Comparison of ENCODE assay signal across 17 cellular contexts in the genomic region with DNA sequence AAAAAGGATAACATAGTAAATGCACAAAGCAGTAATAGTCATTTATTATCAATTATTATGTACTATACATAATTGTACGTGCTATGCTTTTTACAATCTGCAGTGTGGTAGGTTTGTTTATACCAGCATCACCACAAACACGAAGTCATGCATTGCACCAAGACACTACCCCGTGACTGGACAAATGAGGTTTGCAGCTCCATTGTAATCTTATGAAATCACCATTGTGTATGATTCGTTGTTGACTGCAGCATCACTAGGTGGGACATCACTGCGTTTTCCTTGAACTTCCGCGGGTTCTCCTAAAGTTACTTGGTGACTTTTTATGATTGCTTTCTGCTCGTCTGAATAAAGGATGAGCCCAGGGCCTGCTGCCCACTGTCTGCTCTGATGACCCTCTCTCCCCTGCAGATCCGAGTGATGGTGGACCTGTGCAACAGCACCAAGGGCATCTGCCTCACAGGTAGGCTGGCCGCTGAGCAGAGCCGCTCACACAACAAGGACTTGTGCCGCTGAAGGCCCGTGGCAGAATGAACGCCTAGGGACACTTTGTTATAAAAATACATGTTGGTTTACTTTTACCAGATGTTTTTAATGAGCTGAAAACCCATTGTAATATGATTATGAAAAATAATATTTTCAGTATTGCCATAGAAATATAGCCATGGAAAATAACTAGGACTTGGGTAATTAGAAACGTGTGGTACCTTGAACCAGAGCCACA. TPM values are rescaled to one million over a fixed set of nuclear protein-coding genes. Genes with fewer than 3 reads are reported as not detected.
A peak's percentile ranks its signal among the peaks of the same experiment; 100 is the strongest.
DNase-seq lines count a peak whose midpoint lies in the region; ATAC-seq and TF ChIP-seq lines count a peak whose summit lies in the region.
"Had no signal": no experiment of that assay in that cellular context is flagged by ENCODE, and none has a peak within 500 bp of the region (broad histone marks: within the 10 kb centered on the region; RNA-seq: fewer than 3 reads in every experiment).

No MANE protein-coding gene starts in this region.

- TF ChIP-seq EP300 in suprapubic skin (IDR thresholded peaks at IDR 0.05): no peak

- peak; percentile 92 for DNase-seq in HCEC 1CT
- peak; percentile 34 for DNase-seq in brain microvascular endothelial cell
- peak; percentile 30 for DNase-seq in hepatic stellate cell (ENCODE audit: low spot score)
- DNase-seq in suprapubic skin (ENCODE audit: low spot score in 2 of 2): peak in 1 of 2 donors; percentile 82
- DNase-seq in NCI-H1092 (lab: John Stamatoyannopoulos, UW): no peak
- DNase-seq: activated CD4-positive, CD25-positive, alpha-beta regulatory T cell; CD8-positive, alpha-beta memory T cell; endodermal cell; mucosa of descending colon; NCI-H1694; ovary; RPMI8226; stomach; T-cell had no signal

- H3K9me3 ChIP-seq in suprapubic skin: no peaks in the 10 kb centered on the region
- H3K9me3 ChIP-seq: mucosa of descending colon, ovary, stomach had no signal

- TF ChIP-seq CTCF in brain microvascular endothelial cell (IDR thresholded peaks at IDR 0.05; ENCODE audit: low read depth, low read length, missing control alignments) (no peak), suprapubic skin (IDR thresholded peaks at IDR 0.05) (no peak)

- H3K4me1 ChIP-seq in suprapubic skin: peaks cover 33% of the 10 kb centered on the region

- in situ Hi-C loops in brain microvascular endothelial cell (cut with HindIII; ENCODE audit: low pct_ligation_motif_present, low sequenced_read_pairs): loop anchor here (25.0 kb wide), 1 partner anchor 110 kb away; no protein-coding TSS in a partner anchor

- no peak for TF ChIP-seq POLR2A in suprapubic skin (IDR thresholded peaks at IDR 0.05)

- H3K27me3 ChIP-seq in brain microvascular endothelial cell (replicated peaks) (no peaks in the 10 kb centered on the region), suprapubic skin (no peaks in the 10 kb centered on the region)
- H3K27me3 ChIP-seq: cardiac muscle cell, ovary, stomach had no signal

- WGBS in suprapubic skin: 68% methylated on average over 15 of the region's 15 CpGs

- H3K27ac ChIP-seq in brain microvascular endothelial cell (no peak overlapping the region), suprapubic skin (peak overlapping the region; percentile 88)
- H3K27ac ChIP-seq: cardiac muscle cell, ovary, stomach had no signal

- H3K36me3 ChIP-seq in brain microvascular endothelial cell (replicated peaks): no peaks in the 10 kb centered on the region
- no peaks in the 10 kb centered on the region for H3K36me3 ChIP-seq in suprapubic skin
- H3K36me3 ChIP-seq: cardiac muscle cell, ovary, stomach had no signal

- no peak overlapping the region for H3K4me3 ChIP-seq in brain microvascular endothelial cell (ENCODE audit: low read depth, low read length)
- no peak overlapping the region for H3K4me3 ChIP-seq in suprapubic skin
- H3K4me3 ChIP-seq: cardiac muscle cell, mucosa of descending colon, ovary, stomach had no signal

- ATAC-seq in GM18867 (IDR thresholded peaks at IDR 0.05; ENCODE audit: unreplicated experiment) (no peak), HG03196 (IDR thresholded peaks at IDR 0.05; ENCODE audit: unreplicated experiment) (no peak)
- ATAC-seq: mucosa of descending colon, T-cell had no signal

RNA-seq across cellular contexts. Expression of gene GLDN, which starts 35.7 kb away (rescaled TPM):
- 1 to 10 TPM; 4.2 to 6.0 (median 4.7) TPM for total RNA-seq in suprapubic skin
- total RNA-seq: CD8-positive, alpha-beta memory T cell had no signal

RNA-seq across cellular contexts. Expression of gene CYP19A1, which starts 38.8 kb away (rescaled TPM):
- total RNA-seq in suprapubic skin: 1 to 10 TPM; 2.7 to 6.8 (median 5.6) TPM
- total RNA-seq: CD8-positive, alpha-beta memory T cell; endodermal cell had no signal
